22 cellular contexts compared by ENCODE assay signal in the genomic region with DNA sequence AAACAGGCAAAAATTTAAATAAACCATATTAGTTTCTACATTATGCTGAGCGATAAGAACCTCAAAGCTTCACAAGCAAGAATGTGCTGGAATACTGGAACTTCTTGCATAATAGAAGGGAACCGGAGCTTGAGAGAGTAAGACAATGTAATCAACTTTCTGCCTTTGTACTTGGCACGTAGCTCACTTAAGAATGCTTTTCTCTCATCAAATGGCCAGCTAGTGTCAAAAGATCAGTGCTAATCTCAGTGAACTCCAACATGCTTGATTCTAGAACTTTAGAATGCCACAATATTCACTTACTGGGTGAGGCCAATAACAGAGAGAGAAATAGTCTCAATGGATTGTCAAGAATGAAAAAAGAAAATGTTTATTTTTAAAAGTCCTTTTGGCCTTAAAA.
"Had no signal": no experiment of that assay in that cellular context is flagged by ENCODE, and none has a peak within 500 bp of the region (broad histone marks: within the 10 kb centered on the region; RNA-seq: fewer than 3 reads in every experiment).

No MANE protein-coding gene starts in this region.

- DNase-seq: activated CD4-positive, alpha-beta memory T cell treated with anti-CD3 and anti-CD28 coated beads, Interleukin-2, amount 10 ng/mL, durations not matched to agents 7 days and 5 days; activated CD4-positive, alpha-beta T cell treated with anti-CD3 and anti-CD28 coated beads for 36 hours; activated CD4-positive, alpha-beta T cell treated with anti-CD3 and anti-CD28 coated beads, Interleukin-2, amount 50 U/mL, for 1 hour; activated CD8-positive, alpha-beta memory T cell treated with anti-CD3 and anti-CD28 coated beads, Interleukin-2, amount 50 U/mL, for 4 hours; activated gamma-delta T cell treated with Interleukin-2 at 50 U/mL for 16 hours; activated naive CD4-positive, alpha-beta T cell treated with anti-CD3 and anti-CD28 coated beads, Interleukin-2, amount 10 ng/mL, durations not matched to agents 7 days and 5 days; activated naive CD8-positive, alpha-beta T cell treated with anti-CD3 and anti-CD28 coated beads for 36 hours; activated T-cell treated with anti-CD3 and anti-CD28 coated beads, Interleukin-2, amount 50 U/mL, for 72 hours; NCI-H1092; NCI-H1930; NCI-H345; NCI-H510A; NCI-H526 treated with DMSO at 0.1 percent for 48 hours; OCI-M1; Right ventricle myocardium superior; RPMI8226; SJCRH30; SK-N-SH; T-helper 1 cell had no signal

- H3K27ac ChIP-seq: KMS-11, SJCRH30, VCaP had no signal

- H3K4me1 ChIP-seq: SJCRH30 had no signal

- H3K9me3 ChIP-seq: SJCRH30, SK-N-SH had no signal

- H3K4me3 ChIP-seq: SJCRH30 had no signal

- H3K36me3 ChIP-seq: SJCRH30 had no signal

- ATAC-seq: activated CD4-positive, alpha-beta T cell treated with anti-CD3 and anti-CD28 coated beads for 36 hours; activated T-cell treated with anti-CD3 and anti-CD28 coated beads, Interleukin-2, amount 50 U/mL, for 72 hours; Panc1 had no signal

- H3K9ac ChIP-seq: KMS-11, SK-N-SH had no signal
